15 cellular contexts compared by ENCODE assay signal in the genomic region with DNA sequence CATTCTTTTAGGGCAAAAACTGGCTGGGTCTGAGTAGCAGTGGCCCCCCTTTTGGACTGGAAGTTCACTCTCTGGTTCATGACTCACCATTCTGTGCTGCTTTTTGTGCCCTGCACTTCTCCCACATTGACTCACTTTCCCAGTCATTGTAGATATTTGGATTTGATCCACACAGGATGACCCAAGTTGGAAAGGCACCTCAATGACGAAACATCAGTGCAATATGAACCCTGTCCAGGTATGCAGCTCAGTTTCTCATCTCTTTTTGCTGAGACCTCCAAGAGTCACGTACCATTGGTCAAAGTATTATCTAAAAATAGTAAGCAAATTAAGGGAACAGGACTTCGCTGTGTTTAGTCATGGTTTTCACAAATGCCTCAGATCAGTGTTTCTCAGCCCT.
DNase-seq lines count a peak whose midpoint lies in the region; ATAC-seq and TF ChIP-seq lines count a peak whose summit lies in the region.
"Had no signal": no experiment of that assay in that cellular context is flagged by ENCODE, and none has a peak within 500 bp of the region (broad histone marks: within the 10 kb centered on the region; RNA-seq: fewer than 3 reads in every experiment).

No MANE protein-coding gene starts in this region.

- TF ChIP-seq POLR2A in stomach (IDR thresholded peaks at IDR 0.05), result no peak

- 74 to 95% (median 77%) methylated on average over 3 of the region's 3 CpGs for WGBS in stomach, 5 donors

- H3K27me3 Mint-ChIP-seq in chondrocyte (ENCODE audit: low read depth), result no peaks in the 10 kb centered on the region
- no peaks in the 10 kb centered on the region for H3K27me3 Mint-ChIP-seq in activated T-helper 17 cell treated with anti-CD3 and anti-CD28 coated beads, Interleukin-2, amount 50 U/mL, for 72 hours

- peak overlapping the region; percentile 45 for H3K27ac Mint-ChIP-seq in chondrocyte (ENCODE audit: unreplicated experiment)
- H3K27ac Mint-ChIP-seq in activated T-helper 17 cell treated with anti-CD3 and anti-CD28 coated beads, Interleukin-2, amount 50 U/mL, for 72 hours, result no peak overlapping the region
- H3K27ac Mint-ChIP-seq: stimulated activated memory B cell treated with anti-CD40 and anti-IgM and Interleukin-4, amounts not matched to agents 10 μg/mL and 1 μg/mL and 100 μg/mL, for 72 hours had no signal

- TF ChIP-seq EP300 in stomach (IDR thresholded peaks at IDR 0.05), result no peak

- H3K4me1 Mint-ChIP-seq in chondrocyte (ENCODE audit: low read depth), result peaks cover 12% of the 10 kb centered on the region
- H3K4me1 Mint-ChIP-seq in activated T-helper 17 cell treated with anti-CD3 and anti-CD28 coated beads, Interleukin-2, amount 50 U/mL, for 72 hours, result no peaks in the 10 kb centered on the region
- H3K4me1 Mint-ChIP-seq: stimulated activated memory B cell treated with anti-CD40 and anti-IgM and Interleukin-4, amounts not matched to agents 10 μg/mL and 1 μg/mL and 100 μg/mL, for 72 hours had no signal

- H3K4me1 ChIP-seq in stomach, result no peaks in the 10 kb centered on the region
- H3K4me1 ChIP-seq: BLaER1 treated with 17β-estradiol and CSF1 and Interleukin-3, amounts not matched to agents 10 nM and 100 nM had no signal

- no peaks in the 10 kb centered on the region for H3K36me3 Mint-ChIP-seq in chondrocyte (ENCODE audit: low read depth)
- no peaks in the 10 kb centered on the region for H3K36me3 Mint-ChIP-seq in activated T-helper 17 cell treated with anti-CD3 and anti-CD28 coated beads, Interleukin-2, amount 50 U/mL, for 72 hours (ENCODE audit: low read depth)
- H3K36me3 Mint-ChIP-seq: stimulated activated memory B cell treated with anti-CD40 and anti-IgM and Interleukin-4, amounts not matched to agents 10 μg/mL and 1 μg/mL and 100 μg/mL, for 72 hours had no signal

- no peak for ATAC-seq in stimulated activated naive CD8-positive, alpha-beta T cell treated with anti-CD3 and anti-CD28 coated beads, Interleukin-15, Interleukin-2, amounts not matched to agents 100 U/mL and 50 U/mL, for 24 hours
- no peak for ATAC-seq in activated T-helper 17 cell treated with anti-CD3 and anti-CD28 coated beads, Interleukin-2, amount 50 U/mL, for 72 hours (replicated peaks)
- ATAC-seq: activated CD4-positive, CD25-positive, alpha-beta regulatory T cell treated with anti-CD3 and anti-CD28 coated beads, Interleukin-2, amount 50 U/mL, for 24 hours; activated T-cell treated with anti-CD3 and anti-CD28 coated beads, Interleukin-2, amount 50 U/mL, for 4 hours; stimulated activated memory B cell treated with anti-CD40 and anti-IgM and Interleukin-4, amounts not matched to agents 10 μg/mL and 1 μg/mL and 100 μg/mL, for 72 hours had no signal

- H3K9me3 Mint-ChIP-seq in chondrocyte (ENCODE audit: low read depth), result no peaks in the 10 kb centered on the region
- no peaks in the 10 kb centered on the region for H3K9me3 Mint-ChIP-seq in activated T-helper 17 cell treated with anti-CD3 and anti-CD28 coated beads, Interleukin-2, amount 50 U/mL, for 72 hours
- H3K9me3 Mint-ChIP-seq: activated T-cell treated with anti-CD3 and anti-CD28 coated beads, Interleukin-2, amount 50 U/mL, for 4 hours; stimulated activated memory B cell treated with anti-CD40 and anti-IgM and Interleukin-4, amounts not matched to agents 10 μg/mL and 1 μg/mL and 100 μg/mL, for 72 hours had no signal

- H3K36me3 ChIP-seq in stomach, result no peaks in the 10 kb centered on the region
- H3K36me3 ChIP-seq: BLaER1 treated with 17β-estradiol and CSF1 and Interleukin-3, amounts not matched to agents 10 nM and 100 nM had no signal

- no peaks in the 10 kb centered on the region for H3K9me3 ChIP-seq in stomach

- no peak overlapping the region for H3K4me3 Mint-ChIP-seq in chondrocyte (ENCODE audit: unreplicated experiment)
- H3K4me3 Mint-ChIP-seq in activated T-helper 17 cell treated with anti-CD3 and anti-CD28 coated beads, Interleukin-2, amount 50 U/mL, for 72 hours, result no peak overlapping the region
- H3K4me3 Mint-ChIP-seq: activated T-cell treated with anti-CD3 and anti-CD28 coated beads, Interleukin-2, amount 50 U/mL, for 4 hours; stimulated activated memory B cell treated with anti-CD40 and anti-IgM and Interleukin-4, amounts not matched to agents 10 μg/mL and 1 μg/mL and 100 μg/mL, for 72 hours had no signal

- H3K27me3 ChIP-seq in stomach, result no peaks in the 10 kb centered on the region
- H3K27me3 ChIP-seq: BLaER1 treated with 17β-estradiol and CSF1 and Interleukin-3, amounts not matched to agents 10 nM and 100 nM had no signal

- intact Hi-C loops in stomach (cut with DNase I; ENCODE audit: low total_unique reads), result no loop called here

- peak; percentile 51 for DNase-seq in AG20443 (ENCODE audit: low spot score)
- peak; percentile 62 for DNase-seq in NCI-H226
- DNase-seq in chondrocyte (ENCODE audit: low spot score), result no peak
- peak; percentile 25 for DNase-seq in kidney glomerular epithelial cell (lab: John Stamatoyannopoulos, UW)
- DNase-seq in stimulated activated naive CD8-positive, alpha-beta T cell treated with anti-CD3 and anti-CD28 coated beads, Interleukin-15, Interleukin-2, amounts not matched to agents 100 U/mL and 50 U/mL, for 24 hours, result no peak
- DNase-seq in SW 1271 (lab: John Stamatoyannopoulos, UW), result no peak
- DNase-seq in stomach, result no peak
- DNase-seq: activated T-cell treated with anti-CD3 and anti-CD28 coated beads, Interleukin-2, amount 50 U/mL, for 4 hours; NCI-H1436; posterior cingulate gyrus; stimulated activated CD4-positive, alpha-beta T cell treated with anti-CD3 and anti-CD28 coated beads, Interleukin-1b, Interleukin-23, amount 100 ng/mL, for 48 hours had no signal

- TF ChIP-seq CTCF in chondrocyte (IDR thresholded peaks at IDR 0.05), result no peak
- no peak for TF ChIP-seq CTCF in stomach (IDR thresholded peaks at IDR 0.05)

- H3K4me3 ChIP-seq in stomach, result no peak overlapping the region
- H3K4me3 ChIP-seq: BLaER1 treated with 17β-estradiol and CSF1 and Interleukin-3, amounts not matched to agents 10 nM and 100 nM had no signal

- no peak overlapping the region for H3K27ac ChIP-seq in stomach
- H3K27ac ChIP-seq: BLaER1 treated with 17β-estradiol and CSF1 and Interleukin-3, amounts not matched to agents 10 nM and 100 nM had no signal

Comparison
In these comparisons a context has a peak if more than half of its experiments do, and no peak if none do; other contexts are left out.
1. DNase-seq: peak in AG20443 (single experiment), NCI-H226 (single experiment) and kidney glomerular epithelial cell (single experiment); none in chondrocyte (single experiment), stimulated activated naive CD8-positive, alpha-beta T cell treated with anti-CD3 and anti-CD28 coated beads, Interleukin-15, Interleukin-2, amounts not matched to agents 100 U/mL and 50 U/mL, for 24 hours (single experiment), SW 1271 (0 of 2) and stomach (single experiment).